16 cellular contexts compared by ENCODE assay signal in the genomic region with DNA sequence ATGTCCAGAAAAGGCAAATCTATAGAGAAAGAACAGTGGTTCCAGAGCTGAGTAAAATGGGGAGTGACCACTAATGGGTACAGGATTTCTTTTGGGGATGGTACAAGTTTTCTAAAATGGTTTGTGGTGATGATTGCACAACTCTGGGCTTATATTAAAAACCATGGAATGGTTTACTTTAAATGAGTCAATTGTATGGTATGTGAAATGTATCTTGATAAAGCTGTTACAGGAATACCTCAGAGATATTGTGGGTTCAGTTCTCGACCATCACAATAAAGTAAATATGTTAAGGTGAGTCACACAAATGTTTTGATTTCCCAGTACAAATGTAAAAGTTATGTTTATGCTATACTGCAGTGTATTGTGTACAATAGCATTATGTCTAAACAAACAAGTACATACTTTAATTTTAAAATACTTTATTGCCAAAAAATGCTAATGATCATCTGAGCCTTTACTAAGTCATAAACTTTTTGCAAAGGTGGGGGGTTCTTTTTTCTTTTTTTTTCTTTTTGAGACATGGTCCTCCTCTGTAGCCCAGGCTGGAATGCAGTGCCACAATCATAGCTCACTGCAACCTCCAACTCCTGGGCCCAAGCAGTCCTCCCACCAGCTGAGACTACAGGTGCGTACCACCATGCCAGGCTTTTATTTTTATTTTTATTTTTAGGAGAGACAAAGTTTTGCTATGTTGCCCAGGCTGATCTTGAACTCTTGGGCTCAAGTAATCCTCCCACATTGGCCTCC.
A peak's percentile ranks its signal among the peaks of the same experiment; 100 is the strongest.
DNase-seq lines count a peak whose midpoint lies in the region; ATAC-seq and TF ChIP-seq lines count a peak whose summit lies in the region.
"Had no signal": no experiment of that assay in that cellular context is flagged by ENCODE, and none has a peak within 500 bp of the region (broad histone marks: within the 10 kb centered on the region; RNA-seq: fewer than 3 reads in every experiment).

No MANE protein-coding gene starts in this region.

- ATAC-seq in mucosa of descending colon (peak; percentile 26), HG03097 (IDR thresholded peaks at IDR 0.05; ENCODE audit: low FRiP score, unreplicated experiment) (no peak), GM21717 (IDR thresholded peaks at IDR 0.05; ENCODE audit: unreplicated experiment) (no peak)

- H3K36me3 Mint-ChIP-seq in Calu3 (ENCODE audit: insufficient read depth, unreplicated experiment) (peaks cover 6% of the 10 kb centered on the region), endothelial cell (ENCODE audit: low read depth, unreplicated experiment) (peaks cover 8% of the 10 kb centered on the region)

- peak overlapping the region; percentile 68 for H3K27ac Mint-ChIP-seq in Calu3 (ENCODE audit: unreplicated experiment)
- H3K27ac Mint-ChIP-seq in endothelial cell (ENCODE audit: unreplicated experiment): no peak overlapping the region
- H3K27ac Mint-ChIP-seq: activated CD4-positive, alpha-beta memory T cell treated with anti-CD3 and anti-CD28 coated beads, Interleukin-2, amount 10 ng/mL, durations not matched to agents 7 days and 5 days; naive B cell had no signal

- CTCF ChIA-PET in Calu3 (lab: Charles Lee): no interaction called here

- H3K9me3 Mint-ChIP-seq in Calu3 (ENCODE audit: low read depth, unreplicated experiment): no peaks in the 10 kb centered on the region
- no peaks in the 10 kb centered on the region for H3K9me3 Mint-ChIP-seq in endothelial cell (ENCODE audit: unreplicated experiment)

- TF ChIP-seq CTCF in Calu3 (IDR thresholded peaks at IDR 0.05; ENCODE audit: unreplicated experiment) (no peak), mucosa of descending colon (IDR thresholded peaks at IDR 0.05) (no peak), endothelial cell (IDR thresholded peaks at IDR 0.05; ENCODE audit: unreplicated experiment) (no peak)

- no peak for DNase-seq in Calu3
- peak; percentile 88 for DNase-seq in LoVo (ENCODE audit: low spot score)
- peak; percentile 22 for DNase-seq in brain pericyte (ENCODE audit: low read depth, low spot score)
- no peak for DNase-seq in mucosa of descending colon
- no peak for DNase-seq in stimulated activated naive CD4-positive, alpha-beta T cell treated with Interleukin-2 at 50 U/mL for 16 hours (lab: John Stamatoyannopoulos, UW)
- no peak for DNase-seq in endothelial cell (ENCODE audit: low spot score)
- DNase-seq: activated CD4-positive, alpha-beta memory T cell treated with anti-CD3 and anti-CD28 coated beads, Interleukin-2, amount 10 ng/mL, durations not matched to agents 7 days and 5 days; DMS 273 treated with DMSO at 0.1 percent for 48 hours; H9; head of caudate nucleus; naive B cell; NCI-H2081 treated with DMSO at 0.1 percent for 48 hours; upper lobe of left lung had no signal

- H3K4me3 Mint-ChIP-seq in Calu3 (ENCODE audit: low read depth, unreplicated experiment) (no peak overlapping the region), endothelial cell (ENCODE audit: unreplicated experiment) (no peak overlapping the region)
- H3K4me3 Mint-ChIP-seq: activated CD4-positive, alpha-beta memory T cell treated with anti-CD3 and anti-CD28 coated beads, Interleukin-2, amount 10 ng/mL, durations not matched to agents 7 days and 5 days; H9; naive B cell had no signal

- H3K9me3 ChIP-seq in mucosa of descending colon: peaks cover 9% of the 10 kb centered on the region

- H3K4me3 ChIP-seq in mucosa of descending colon: no peak overlapping the region
- H3K4me3 ChIP-seq: SJCRH30, upper lobe of left lung had no signal

- peaks cover 18% of the 10 kb centered on the region for H3K4me1 Mint-ChIP-seq in Calu3 (ENCODE audit: low read depth, unreplicated experiment)
- no peaks in the 10 kb centered on the region for H3K4me1 Mint-ChIP-seq in endothelial cell (ENCODE audit: unreplicated experiment)
- H3K4me1 Mint-ChIP-seq: activated CD4-positive, alpha-beta memory T cell treated with anti-CD3 and anti-CD28 coated beads, Interleukin-2, amount 10 ng/mL, durations not matched to agents 7 days and 5 days; H9; naive B cell had no signal

- H3K27me3 Mint-ChIP-seq in Calu3 (ENCODE audit: unreplicated experiment) (no peaks in the 10 kb centered on the region), endothelial cell (ENCODE audit: unreplicated experiment) (no peaks in the 10 kb centered on the region)
- H3K27me3 Mint-ChIP-seq: activated CD4-positive, alpha-beta memory T cell treated with anti-CD3 and anti-CD28 coated beads, Interleukin-2, amount 10 ng/mL, durations not matched to agents 7 days and 5 days; naive B cell had no signal

- no peaks in the 10 kb centered on the region for H3K4me1 ChIP-seq in mucosa of descending colon (ENCODE audit: low read depth)
- H3K4me1 ChIP-seq: upper lobe of left lung had no signal

- intact Hi-C loops in Calu3 (cut with micrococcal nuclease; ENCODE audit: unreplicated experiment): loop anchor here (10.0 kb wide), 1 partner anchor 94 kb away; the partner anchor contains the start of gene DNAJC25
- intact Hi-C loops in mucosa of descending colon (cut with DNase I, micrococcal nuclease): no loop called here

- BruUV-seq in Calu3 (replicated peaks; lab: Mats Ljungman, UMichigan): no TSS peak

- H3K36me3 ChIP-seq in mucosa of descending colon (ENCODE audit: low read depth): no peaks in the 10 kb centered on the region
- H3K36me3 ChIP-seq: SJCRH30, upper lobe of left lung had no signal

Comparison
In these comparisons a context has a peak if more than half of its experiments do, and no peak if none do; other contexts are left out.
1. DNase-seq: peak in LoVo (single experiment) and brain pericyte (single experiment); none in Calu3 (single experiment), mucosa of descending colon (0 of 3), stimulated activated naive CD4-positive, alpha-beta T cell treated with Interleukin-2 at 50 U/mL for 16 hours (single experiment) and endothelial cell (single experiment).